Comparison of ENCODE assay signal across 1 cellular context in genomic region chr16:8110572-8111514, GRCh38.
TF ChIP-seq lines count a peak whose summit lies in the region.

No MANE protein-coding gene starts in this region.

TF ChIP-seq in K562, 482 proteins besides CTCF, POLR2A, EP300 and RAD21 (continued from another document and continues in another):
- TF ChIP-seq, protein P1, sequence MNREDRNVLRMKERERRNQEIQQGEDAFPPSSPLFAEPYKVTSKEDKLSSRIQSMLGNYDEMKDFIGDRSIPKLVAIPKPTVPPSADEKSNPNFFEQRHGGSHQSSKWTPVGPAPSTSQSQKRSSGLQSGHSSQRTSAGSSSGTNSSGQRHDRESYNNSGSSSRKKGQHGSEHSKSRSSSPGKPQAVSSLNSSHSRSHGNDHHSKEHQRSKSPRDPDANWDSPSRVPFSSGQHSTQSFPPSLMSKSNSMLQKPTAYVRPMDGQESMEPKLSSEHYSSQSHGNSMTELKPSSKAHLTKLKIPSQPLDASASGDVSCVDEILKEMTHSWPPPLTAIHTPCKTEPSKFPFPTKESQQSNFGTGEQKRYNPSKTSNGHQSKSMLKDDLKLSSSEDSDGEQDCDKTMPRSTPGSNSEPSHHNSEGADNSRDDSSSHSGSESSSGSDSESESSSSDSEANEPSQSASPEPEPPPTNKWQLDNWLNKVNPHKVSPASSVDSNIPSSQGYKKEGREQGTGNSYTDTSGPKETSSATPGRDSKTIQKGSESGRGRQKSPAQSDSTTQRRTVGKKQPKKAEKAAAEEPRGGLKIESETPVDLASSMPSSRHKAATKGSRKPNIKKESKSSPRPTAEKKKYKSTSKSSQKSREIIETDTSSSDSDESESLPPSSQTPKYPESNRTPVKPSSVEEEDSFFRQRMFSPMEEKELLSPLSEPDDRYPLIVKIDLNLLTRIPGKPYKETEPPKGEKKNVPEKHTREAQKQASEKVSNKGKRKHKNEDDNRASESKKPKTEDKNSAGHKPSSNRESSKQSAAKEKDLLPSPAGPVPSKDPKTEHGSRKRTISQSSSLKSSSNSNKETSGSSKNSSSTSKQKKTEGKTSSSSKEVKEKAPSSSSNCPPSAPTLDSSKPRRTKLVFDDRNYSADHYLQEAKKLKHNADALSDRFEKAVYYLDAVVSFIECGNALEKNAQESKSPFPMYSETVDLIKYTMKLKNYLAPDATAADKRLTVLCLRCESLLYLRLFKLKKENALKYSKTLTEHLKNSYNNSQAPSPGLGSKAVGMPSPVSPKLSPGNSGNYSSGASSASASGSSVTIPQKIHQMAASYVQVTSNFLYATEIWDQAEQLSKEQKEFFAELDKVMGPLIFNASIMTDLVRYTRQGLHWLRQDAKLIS (CRISPR knock-in tag; IDR thresholded peaks at IDR 0.05): peak; percentile 74; the same call in 1 of the 2 replicates
- TF ChIP-seq FOXA1 (IDR thresholded peaks at IDR 0.05; ENCODE audit: borderline replicate concordance): no peak
- peak; percentile 88 for TF ChIP-seq EP400 (IDR thresholded peaks at IDR 0.05)
- 0 out of 2 replicates have a peak, but pooled peaks have one; percentile 40 for TF ChIP-seq CREB3 (tag; conservative IDR thresholded peaks at IDR 0.05; ENCODE audit: low read depth)
- no peak for TF ChIP-seq NCOA4 (IDR thresholded peaks at IDR 0.05; ENCODE audit: partially characterized antibody)
- TF ChIP-seq GATA2 (CRISPR knock-in tag; IDR thresholded peaks at IDR 0.05): no peak
- no peak for TF ChIP-seq CC2D1A (IDR thresholded peaks at IDR 0.05)
- TF ChIP-seq KLF1 (tag; IDR thresholded peaks at IDR 0.05): no peak
- TF ChIP-seq OTX1 (CRISPR knock-in tag; IDR thresholded peaks at IDR 0.05): no peak
- peak; percentile 35 to 45; a peak in 1 of 4 replicates for TF ChIP-seq ARNT (IDR thresholded peaks at IDR 0.05)
- TF ChIP-seq ZNF12 (CRISPR knock-in tag; IDR thresholded peaks at IDR 0.05): no peak
- TF ChIP-seq, protein P2, sequence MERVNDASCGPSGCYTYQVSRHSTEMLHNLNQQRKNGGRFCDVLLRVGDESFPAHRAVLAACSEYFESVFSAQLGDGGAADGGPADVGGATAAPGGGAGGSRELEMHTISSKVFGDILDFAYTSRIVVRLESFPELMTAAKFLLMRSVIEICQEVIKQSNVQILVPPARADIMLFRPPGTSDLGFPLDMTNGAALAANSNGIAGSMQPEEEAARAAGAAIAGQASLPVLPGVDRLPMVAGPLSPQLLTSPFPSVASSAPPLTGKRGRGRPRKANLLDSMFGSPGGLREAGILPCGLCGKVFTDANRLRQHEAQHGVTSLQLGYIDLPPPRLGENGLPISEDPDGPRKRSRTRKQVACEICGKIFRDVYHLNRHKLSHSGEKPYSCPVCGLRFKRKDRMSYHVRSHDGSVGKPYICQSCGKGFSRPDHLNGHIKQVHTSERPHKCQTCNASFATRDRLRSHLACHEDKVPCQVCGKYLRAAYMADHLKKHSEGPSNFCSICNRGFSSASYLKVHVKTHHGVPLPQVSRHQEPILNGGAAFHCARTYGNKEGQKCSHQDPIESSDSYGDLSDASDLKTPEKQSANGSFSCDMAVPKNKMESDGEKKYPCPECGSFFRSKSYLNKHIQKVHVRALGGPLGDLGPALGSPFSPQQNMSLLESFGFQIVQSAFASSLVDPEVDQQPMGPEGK (CRISPR knock-in tag; IDR thresholded peaks at IDR 0.05; ENCODE audit: borderline replicate concordance): no peak
- TF ChIP-seq SMARCA5 (IDR thresholded peaks at IDR 0.05): peak; percentile 42; the same call in 1 of the 2 replicates
- peak; percentile 86 for TF ChIP-seq ZNF316 (IDR thresholded peaks at IDR 0.05)
- TF ChIP-seq, protein P3, sequence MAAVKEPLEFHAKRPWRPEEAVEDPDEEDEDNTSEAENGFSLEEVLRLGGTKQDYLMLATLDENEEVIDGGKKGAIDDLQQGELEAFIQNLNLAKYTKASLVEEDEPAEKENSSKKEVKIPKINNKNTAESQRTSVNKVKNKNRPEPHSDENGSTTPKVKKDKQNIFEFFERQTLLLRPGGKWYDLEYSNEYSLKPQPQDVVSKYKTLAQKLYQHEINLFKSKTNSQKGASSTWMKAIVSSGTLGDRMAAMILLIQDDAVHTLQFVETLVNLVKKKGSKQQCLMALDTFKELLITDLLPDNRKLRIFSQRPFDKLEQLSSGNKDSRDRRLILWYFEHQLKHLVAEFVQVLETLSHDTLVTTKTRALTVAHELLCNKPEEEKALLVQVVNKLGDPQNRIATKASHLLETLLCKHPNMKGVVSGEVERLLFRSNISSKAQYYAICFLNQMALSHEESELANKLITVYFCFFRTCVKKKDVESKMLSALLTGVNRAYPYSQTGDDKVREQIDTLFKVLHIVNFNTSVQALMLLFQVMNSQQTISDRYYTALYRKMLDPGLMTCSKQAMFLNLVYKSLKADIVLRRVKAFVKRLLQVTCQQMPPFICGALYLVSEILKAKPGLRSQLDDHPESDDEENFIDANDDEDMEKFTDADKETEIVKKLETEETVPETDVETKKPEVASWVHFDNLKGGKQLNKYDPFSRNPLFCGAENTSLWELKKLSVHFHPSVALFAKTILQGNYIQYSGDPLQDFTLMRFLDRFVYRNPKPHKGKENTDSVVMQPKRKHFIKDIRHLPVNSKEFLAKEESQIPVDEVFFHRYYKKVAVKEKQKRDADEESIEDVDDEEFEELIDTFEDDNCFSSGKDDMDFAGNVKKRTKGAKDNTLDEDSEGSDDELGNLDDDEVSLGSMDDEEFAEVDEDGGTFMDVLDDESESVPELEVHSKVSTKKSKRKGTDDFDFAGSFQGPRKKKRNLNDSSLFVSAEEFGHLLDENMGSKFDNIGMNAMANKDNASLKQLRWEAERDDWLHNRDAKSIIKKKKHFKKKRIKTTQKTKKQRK (IDR thresholded peaks at IDR 0.05; ENCODE audit: borderline replicate concordance, low read depth, low read length): no peak
- TF ChIP-seq, protein P4, sequence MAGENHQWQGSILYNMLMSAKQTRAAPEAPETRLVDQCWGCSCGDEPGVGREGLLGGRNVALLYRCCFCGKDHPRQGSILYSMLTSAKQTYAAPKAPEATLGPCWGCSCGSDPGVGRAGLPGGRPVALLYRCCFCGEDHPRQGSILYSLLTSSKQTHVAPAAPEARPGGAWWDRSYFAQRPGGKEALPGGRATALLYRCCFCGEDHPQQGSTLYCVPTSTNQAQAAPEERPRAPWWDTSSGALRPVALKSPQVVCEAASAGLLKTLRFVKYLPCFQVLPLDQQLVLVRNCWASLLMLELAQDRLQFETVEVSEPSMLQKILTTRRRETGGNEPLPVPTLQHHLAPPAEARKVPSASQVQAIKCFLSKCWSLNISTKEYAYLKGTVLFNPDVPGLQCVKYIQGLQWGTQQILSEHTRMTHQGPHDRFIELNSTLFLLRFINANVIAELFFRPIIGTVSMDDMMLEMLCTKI (IDR thresholded peaks at IDR 0.05; ENCODE audit: partially characterized antibody): no peak
- TF ChIP-seq ZBTB12 (CRISPR knock-in tag; IDR thresholded peaks at IDR 0.05): no peak
- peak; percentile 80; the same call in 1 of the 2 replicates for TF ChIP-seq HDAC2 (IDR thresholded peaks at IDR 0.05)
- 0 out of 2 replicates have a peak, but pooled peaks have one; percentile 4 for TF ChIP-seq NFIC (IDR thresholded peaks at IDR 0.05)
- TF ChIP-seq, protein P5, sequence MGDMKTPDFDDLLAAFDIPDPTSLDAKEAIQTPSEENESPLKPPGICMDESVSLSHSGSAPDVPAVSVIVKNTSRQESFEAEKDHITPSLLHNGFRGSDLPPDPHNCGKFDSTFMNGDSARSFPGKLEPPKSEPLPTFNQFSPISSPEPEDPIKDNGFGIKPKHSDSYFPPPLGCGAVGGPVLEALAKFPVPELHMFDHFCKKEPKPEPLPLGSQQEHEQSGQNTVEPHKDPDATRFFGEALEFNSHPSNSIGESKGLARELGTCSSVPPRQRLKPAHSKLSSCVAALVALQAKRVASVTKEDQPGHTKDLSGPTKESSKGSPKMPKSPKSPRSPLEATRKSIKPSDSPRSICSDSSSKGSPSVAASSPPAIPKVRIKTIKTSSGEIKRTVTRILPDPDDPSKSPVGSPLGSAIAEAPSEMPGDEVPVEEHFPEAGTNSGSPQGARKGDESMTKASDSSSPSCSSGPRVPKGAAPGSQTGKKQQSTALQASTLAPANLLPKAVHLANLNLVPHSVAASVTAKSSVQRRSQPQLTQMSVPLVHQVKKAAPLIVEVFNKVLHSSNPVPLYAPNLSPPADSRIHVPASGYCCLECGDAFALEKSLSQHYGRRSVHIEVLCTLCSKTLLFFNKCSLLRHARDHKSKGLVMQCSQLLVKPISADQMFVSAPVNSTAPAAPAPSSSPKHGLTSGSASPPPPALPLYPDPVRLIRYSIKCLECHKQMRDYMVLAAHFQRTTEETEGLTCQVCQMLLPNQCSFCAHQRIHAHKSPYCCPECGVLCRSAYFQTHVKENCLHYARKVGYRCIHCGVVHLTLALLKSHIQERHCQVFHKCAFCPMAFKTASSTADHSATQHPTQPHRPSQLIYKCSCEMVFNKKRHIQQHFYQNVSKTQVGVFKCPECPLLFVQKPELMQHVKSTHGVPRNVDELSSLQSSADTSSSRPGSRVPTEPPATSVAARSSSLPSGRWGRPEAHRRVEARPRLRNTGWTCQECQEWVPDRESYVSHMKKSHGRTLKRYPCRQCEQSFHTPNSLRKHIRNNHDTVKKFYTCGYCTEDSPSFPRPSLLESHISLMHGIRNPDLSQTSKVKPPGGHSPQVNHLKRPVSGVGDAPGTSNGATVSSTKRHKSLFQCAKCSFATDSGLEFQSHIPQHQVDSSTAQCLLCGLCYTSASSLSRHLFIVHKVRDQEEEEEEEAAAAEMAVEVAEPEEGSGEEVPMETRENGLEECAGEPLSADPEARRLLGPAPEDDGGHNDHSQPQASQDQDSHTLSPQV (IDR thresholded peaks at IDR 0.05): peak; percentile 91
- TF ChIP-seq ZNF707 (CRISPR knock-in tag; conservative IDR thresholded peaks at IDR 0.05): no peak
- peak; percentile 76 to 84 for TF ChIP-seq MNT (conservative IDR thresholded peaks at IDR 0.05)
- TF ChIP-seq FOXK1 (CRISPR knock-in tag; IDR thresholded peaks at IDR 0.05; ENCODE audit: borderline replicate concordance): no peak
- peak in 1 of 2 experiments; percentile 73; a peak in 2 of 4 replicates for TF ChIP-seq HDAC1 (IDR thresholded peaks at IDR 0.05)
- TF ChIP-seq HINFP (tag; conservative IDR thresholded peaks at IDR 0.05; ENCODE audit: low read depth): no peak
- peak; percentile 72 for TF ChIP-seq SUPT5H (IDR thresholded peaks at IDR 0.05)
- TF ChIP-seq PCBP1 (IDR thresholded peaks at IDR 0.05; ENCODE audit: low read depth, low read length, poor library complexity, severe bottlenecking): no peak
- TF ChIP-seq FOXO4 (CRISPR knock-in tag; IDR thresholded peaks at IDR 0.05): no peak
- TF ChIP-seq ZNF408 (CRISPR knock-in tag; IDR thresholded peaks at IDR 0.05; ENCODE audit: low read depth): no peak
- TF ChIP-seq TCF3 (CRISPR knock-in tag; IDR thresholded peaks at IDR 0.05): no peak
